ENCODE assay signal across 1 cellular context in the genomic region with DNA sequence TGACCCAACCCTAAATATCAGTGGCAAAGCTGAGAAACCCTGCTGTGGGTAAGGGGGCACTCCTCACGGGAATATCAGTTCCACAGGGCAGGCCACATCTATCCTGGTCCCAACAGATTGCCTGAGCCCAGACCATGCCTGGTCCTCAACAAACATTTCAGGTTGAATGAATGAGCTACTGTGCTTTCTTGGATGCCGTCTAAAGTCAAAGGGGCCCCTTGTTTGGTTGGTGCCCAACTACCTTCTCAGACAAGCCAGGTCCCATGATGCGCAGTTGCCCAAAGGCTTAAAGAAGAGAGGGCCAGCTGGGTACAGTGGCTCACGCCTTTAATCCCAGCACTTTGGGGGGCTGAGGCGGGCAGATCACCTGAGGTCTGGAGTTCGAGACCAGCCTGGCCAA.
TF ChIP-seq lines count a peak whose summit lies in the region.

No MANE protein-coding gene starts in this region.

TF ChIP-seq in GM12878, 131 proteins besides CTCF, POLR2A, EP300 and RAD21:
- no peak for TF ChIP-seq ZNF687 (IDR thresholded peaks at IDR 0.05)
- no peak for TF ChIP-seq POU2F2 (IDR thresholded peaks at IDR 0.05; ENCODE audit: borderline replicate concordance, low read depth, low read length)
- no peak for TF ChIP-seq IKZF1 (conservative IDR thresholded peaks at IDR 0.05)
- TF ChIP-seq, protein P1, sequence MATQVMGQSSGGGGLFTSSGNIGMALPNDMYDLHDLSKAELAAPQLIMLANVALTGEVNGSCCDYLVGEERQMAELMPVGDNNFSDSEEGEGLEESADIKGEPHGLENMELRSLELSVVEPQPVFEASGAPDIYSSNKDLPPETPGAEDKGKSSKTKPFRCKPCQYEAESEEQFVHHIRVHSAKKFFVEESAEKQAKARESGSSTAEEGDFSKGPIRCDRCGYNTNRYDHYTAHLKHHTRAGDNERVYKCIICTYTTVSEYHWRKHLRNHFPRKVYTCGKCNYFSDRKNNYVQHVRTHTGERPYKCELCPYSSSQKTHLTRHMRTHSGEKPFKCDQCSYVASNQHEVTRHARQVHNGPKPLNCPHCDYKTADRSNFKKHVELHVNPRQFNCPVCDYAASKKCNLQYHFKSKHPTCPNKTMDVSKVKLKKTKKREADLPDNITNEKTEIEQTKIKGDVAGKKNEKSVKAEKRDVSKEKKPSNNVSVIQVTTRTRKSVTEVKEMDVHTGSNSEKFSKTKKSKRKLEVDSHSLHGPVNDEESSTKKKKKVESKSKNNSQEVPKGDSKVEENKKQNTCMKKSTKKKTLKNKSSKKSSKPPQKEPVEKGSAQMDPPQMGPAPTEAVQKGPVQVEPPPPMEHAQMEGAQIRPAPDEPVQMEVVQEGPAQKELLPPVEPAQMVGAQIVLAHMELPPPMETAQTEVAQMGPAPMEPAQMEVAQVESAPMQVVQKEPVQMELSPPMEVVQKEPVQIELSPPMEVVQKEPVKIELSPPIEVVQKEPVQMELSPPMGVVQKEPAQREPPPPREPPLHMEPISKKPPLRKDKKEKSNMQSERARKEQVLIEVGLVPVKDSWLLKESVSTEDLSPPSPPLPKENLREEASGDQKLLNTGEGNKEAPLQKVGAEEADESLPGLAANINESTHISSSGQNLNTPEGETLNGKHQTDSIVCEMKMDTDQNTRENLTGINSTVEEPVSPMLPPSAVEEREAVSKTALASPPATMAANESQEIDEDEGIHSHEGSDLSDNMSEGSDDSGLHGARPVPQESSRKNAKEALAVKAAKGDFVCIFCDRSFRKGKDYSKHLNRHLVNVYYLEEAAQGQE (IDR thresholded peaks at IDR 0.05; ENCODE audit: low read depth, low read length): no peak
- TF ChIP-seq NR2C1 (IDR thresholded peaks at IDR 0.05): no peak
- no peak for TF ChIP-seq NFYA (IDR thresholded peaks at IDR 0.05; ENCODE audit: borderline replicate concordance, low read depth, low read length)
- TF ChIP-seq EGR1 (IDR thresholded peaks at IDR 0.05; ENCODE audit: borderline replicate concordance in 1 of 2, low read depth in 2 of 2, low read length in 2 of 2): no peak
- TF ChIP-seq DPF2 (IDR thresholded peaks at IDR 0.05): no peak
- TF ChIP-seq PAX8 (IDR thresholded peaks at IDR 0.05): no peak
